ENCODE assay signal across 8 cellular contexts in the genomic region with DNA sequence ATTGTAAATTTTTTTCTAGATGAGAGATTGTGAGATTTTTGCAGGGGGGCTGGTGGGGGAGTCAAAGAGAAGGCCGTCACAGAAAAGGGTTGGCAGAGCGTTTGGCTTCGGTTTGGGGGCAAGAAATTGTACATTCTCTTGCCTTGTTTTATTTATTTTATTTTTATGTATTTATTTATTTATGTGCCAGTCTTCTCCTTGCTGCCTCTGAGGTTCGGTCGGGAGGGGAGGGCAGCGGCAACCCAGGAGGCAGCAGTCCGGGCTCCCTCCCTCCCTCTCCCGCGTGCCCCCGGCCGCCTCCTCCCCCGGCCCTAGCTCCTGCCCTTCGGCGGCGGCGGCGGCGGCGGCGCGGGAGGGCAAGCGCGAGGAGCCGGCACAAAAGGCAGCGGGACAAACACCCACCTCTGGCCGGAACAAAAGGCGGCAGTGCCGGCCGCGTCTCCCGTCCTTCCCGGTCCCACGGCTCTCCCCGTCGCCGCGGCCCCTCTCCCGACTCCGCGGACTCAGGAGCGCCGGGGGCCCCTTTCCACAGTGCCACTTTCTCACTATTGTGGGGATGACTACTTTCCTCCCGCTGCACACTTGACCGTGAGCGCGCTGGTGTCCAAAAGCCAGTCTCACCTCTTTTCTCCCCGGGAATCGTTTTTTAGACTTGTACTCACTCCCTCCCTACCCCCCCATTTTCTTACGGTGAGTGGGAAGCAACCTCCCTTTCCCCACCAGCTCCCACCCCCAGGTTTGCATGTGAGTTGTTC. TPM values are rescaled to one million over a fixed set of nuclear protein-coding genes. Genes with fewer than 3 reads are reported as not detected.
DNase-seq lines count a peak whose midpoint lies in the region; FAIRE-seq and TF ChIP-seq lines count a peak whose summit lies in the region.

No MANE protein-coding gene starts in this region.

- no peak for FAIRE-seq in HTR-8/SVneo (lab: Jason Lieb, UNC)

- H3K36me3 ChIP-seq in sigmoid colon, result no peaks in the 10 kb centered on the region

- WGBS in sigmoid colon, 2 donors, result 1% methylated on average over 49 of the region's 49 CpGs

- no peak for DNase-seq in activated naive CD4-positive, alpha-beta T cell treated with anti-CD3 and anti-CD28 coated beads, Interleukin-2, amount 10 ng/mL, durations not matched to agents 7 days and 5 days
- DNase-seq in activated naive CD4-positive, alpha-beta T cell treated with Interleukin-2 at 50 U/mL for 16 hours, result no peak
- DNase-seq in SW480 (ENCODE audit: low spot score) (peak; percentile 48), fibroblast of villous mesenchyme (ENCODE audit: low read depth) (no peak), sigmoid colon (peak; percentile 66), HTR-8/SVneo (ENCODE audit: insufficient read length, low spot score) (no peak), posterior vena cava (ENCODE audit: low spot score) (no peak), NCI-H2196 (lab: John Stamatoyannopoulos, UW; ENCODE audit: unreplicated experiment) (no peak)

- no peak for TF ChIP-seq POLR2A in sigmoid colon (IDR thresholded peaks at IDR 0.05)

- peak overlapping the region; percentile 31 for H3K4me3 Mint-ChIP-seq in activated naive CD4-positive, alpha-beta T cell treated with anti-CD3 and anti-CD28 coated beads, Interleukin-2, amount 10 ng/mL, durations not matched to agents 7 days and 5 days

- H3K27me3 ChIP-seq in sigmoid colon, result peaks cover 0 to 44% (median 0%) of the 10 kb centered on the region in 3 donors

- H3K27me3 Mint-ChIP-seq in activated naive CD4-positive, alpha-beta T cell treated with anti-CD3 and anti-CD28 coated beads, Interleukin-2, amount 10 ng/mL, durations not matched to agents 7 days and 5 days, result peaks cover 88% of the 10 kb centered on the region

- H3K4me1 ChIP-seq in sigmoid colon, result peaks cover 0 to 72% (median 43%) of the 10 kb centered on the region in 4 donors

- H3K4me3 ChIP-seq in fibroblast of villous mesenchyme (ENCODE audit: low read depth, low read length) (peak overlapping the region; percentile 69), sigmoid colon (peak overlapping the region; percentile 68 to 83 (median 76))

- H3K4me1 Mint-ChIP-seq in activated naive CD4-positive, alpha-beta T cell treated with anti-CD3 and anti-CD28 coated beads, Interleukin-2, amount 10 ng/mL, durations not matched to agents 7 days and 5 days, result peaks cover 54% of the 10 kb centered on the region

- peak overlapping the region; percentile 76 to 95 (median 87) for H3K27ac ChIP-seq in sigmoid colon

- intact Hi-C loops in sigmoid colon (cut with DNase I), result loop anchor here (5.0 to 10.0 kb wide), 4 partner anchors 217 to 1520 kb away; no protein-coding TSS in a partner anchor
- intact Hi-C loops in posterior vena cava (cut with DNase I), result no loop called here

- H3K9me3 ChIP-seq in sigmoid colon, result no peaks in the 10 kb centered on the region

- H3K36me3 Mint-ChIP-seq in activated naive CD4-positive, alpha-beta T cell treated with anti-CD3 and anti-CD28 coated beads, Interleukin-2, amount 10 ng/mL, durations not matched to agents 7 days and 5 days, result no peaks in the 10 kb centered on the region

- TF ChIP-seq EP300 in sigmoid colon (IDR thresholded peaks at IDR 0.05), result no peak

- TF ChIP-seq CTCF in fibroblast of villous mesenchyme (IDR thresholded peaks at IDR 0.05; ENCODE audit: insufficient read depth, low read depth, low read length), result no peak
- no peak for TF ChIP-seq CTCF in sigmoid colon (IDR thresholded peaks at IDR 0.05)

- H3K27ac Mint-ChIP-seq in activated naive CD4-positive, alpha-beta T cell treated with anti-CD3 and anti-CD28 coated beads, Interleukin-2, amount 10 ng/mL, durations not matched to agents 7 days and 5 days, result no peak overlapping the region

- CTCF ChIA-PET in activated naive CD4-positive, alpha-beta T cell treated with anti-CD3 and anti-CD28 coated beads, Interleukin-2, amount 10 ng/mL, durations not matched to agents 7 days and 5 days (lab: Charles Lee), result no interaction called here

- no peaks in the 10 kb centered on the region for H3K9me3 Mint-ChIP-seq in activated naive CD4-positive, alpha-beta T cell treated with anti-CD3 and anti-CD28 coated beads, Interleukin-2, amount 10 ng/mL, durations not matched to agents 7 days and 5 days

RNA-seq across cellular contexts. Expression of gene BCL11A, which starts 1.2 kb away (rescaled TPM):
- 0.43 and 1.6 TPM in 2 replicates for total RNA-seq in fibroblast of villous mesenchyme
- 10 to 100 TPM; 16.3 to 39.6 (median 19.7) TPM for total RNA-seq in sigmoid colon
- polyA plus RNA-seq in sigmoid colon, result 10 to 100 TPM in 1 of 3 donors, 1 to 10 TPM in 2; 3.6 to 14.5 (median 4.4) TPM
- 1 to 10 TPM in 1 of 2 donors, under 1 TPM in 1; 0.71 to 2.0 TPM for total RNA-seq in posterior vena cava

Comparison
In these comparisons a context has a peak if more than half of its experiments do, and no peak if none do; other contexts are left out.
1. DNase-seq: peak in SW480 (single experiment) and sigmoid colon (single experiment); none in activated naive CD4-positive, alpha-beta T cell treated with anti-CD3 and anti-CD28 coated beads, Interleukin-2, amount 10 ng/mL, durations not matched to agents 7 days and 5 days (single experiment), activated naive CD4-positive, alpha-beta T cell treated with Interleukin-2 at 50 U/mL for 16 hours (single experiment), fibroblast of villous mesenchyme (single experiment), HTR-8/SVneo (single experiment), posterior vena cava (single experiment) and NCI-H2196 (single experiment).